In genomic region chr4:110073045-110073845, GRCh38 we compare ENCODE assay signal across 27 cellular contexts.
A peak's percentile ranks its signal among the peaks of the same experiment; 100 is the strongest.
DNase-seq lines count a peak whose midpoint lies in the region; ATAC-seq and TF ChIP-seq lines count a peak whose summit lies in the region.
"Had no signal": no experiment of that assay in that cellular context is flagged by ENCODE, and none has a peak within 500 bp of the region (broad histone marks: within the 10 kb centered on the region; RNA-seq: fewer than 3 reads in every experiment).

No MANE protein-coding gene starts in this region.

- H3K4me3 ChIP-seq in HUES6 (ENCODE audit: low read depth, low read length) (no peak overlapping the region), fibroblast of villous mesenchyme (ENCODE audit: low read depth, low read length) (no peak overlapping the region)
- H3K4me3 ChIP-seq: BLaER1 treated with 17β-estradiol and CSF1 and Interleukin-3, amounts not matched to agents 10 nM and 100 nM; ovary; thoracic aorta had no signal

- DNase-seq in amniotic epithelial cell (ENCODE audit: low read depth) (peak; percentile 92), fibroblast of villous mesenchyme (ENCODE audit: low read depth) (peak; percentile 83), mesothelial cell of epicardium (ENCODE audit: low spot score in 2 of 2, unreplicated experiment in 2 of 2) (no peak), HEK293T (ENCODE audit: extremely low spot score) (no peak), caudate nucleus (lab: John Stamatoyannopoulos, UW) (no peak)
- DNase-seq in activated CD8-positive, alpha-beta memory T cell treated with anti-CD3 and anti-CD28 coated beads for 24 hours: no peak
- DNase-seq: activated CD4-positive, alpha-beta memory T cell treated with anti-CD3 and anti-CD28 coated beads for 36 hours; activated effector memory CD4-positive, alpha-beta T cell treated with Interleukin-2 at 50 U/mL for 16 hours; activated naive CD8-positive, alpha-beta T cell treated with anti-CD3 and anti-CD28 coated beads, Interleukin-2, amount 10 ng/mL, durations not matched to agents 7 days and 5 days; brain microvascular endothelial cell; Caco-2; cortex of kidney; DMS79 treated with DMSO at 0.1 percent for 48 hours; endodermal cell; H9; naive thymus-derived CD8-positive, alpha-beta T cell; NCI-H1092 treated with DMSO at 0.1 percent for 48 hours; NCI-H187 treated with DMSO at 0.1 percent for 48 hours; NCI-H82; ovary; stimulated activated CD4-positive, alpha-beta T cell treated with anti-CD3 and anti-CD28 coated beads, Interleukin-4, amount 100 ng/mL, for 24 hours; stimulated activated naive B cell treated with anti-CD40 and anti-IgM and Interleukin-4, amounts not matched to agents 10 μg/mL and 1 μg/mL and 100 μg/mL, for 72 hours; SW 1271 had no signal

- H3K4me3 Mint-ChIP-seq in mesothelial cell of epicardium: no peak overlapping the region
- H3K4me3 Mint-ChIP-seq: activated CD4-positive, alpha-beta memory T cell treated with anti-CD3 and anti-CD28 coated beads for 36 hours; activated naive CD8-positive, alpha-beta T cell treated with anti-CD3 and anti-CD28 coated beads, Interleukin-2, amount 10 ng/mL, durations not matched to agents 7 days and 5 days; endodermal cell; H9; naive thymus-derived CD8-positive, alpha-beta T cell; stimulated activated naive B cell treated with anti-CD40 and anti-IgM and Interleukin-4, amounts not matched to agents 10 μg/mL and 1 μg/mL and 100 μg/mL, for 72 hours had no signal

- TF ChIP-seq CTCF in fibroblast of villous mesenchyme (IDR thresholded peaks at IDR 0.05; ENCODE audit: insufficient read depth, low read depth, low read length) (no peak), mesothelial cell of epicardium (IDR thresholded peaks at IDR 0.05; ENCODE audit: unreplicated experiment) (no peak)

- H3K27ac ChIP-seq in HUES6 (ENCODE audit: low read depth, low read length): 0 out of 2 replicates have a peak overlapping the region, but pooled peaks have one; percentile 38
- no peak overlapping the region for H3K27ac ChIP-seq in caudate nucleus (ENCODE audit: low read depth, low read length)
- H3K27ac ChIP-seq: BLaER1 treated with 17β-estradiol and CSF1 and Interleukin-3, amounts not matched to agents 10 nM and 100 nM; brain microvascular endothelial cell; ovary; thoracic aorta had no signal

- no peaks in the 10 kb centered on the region for H3K27me3 Mint-ChIP-seq in mesothelial cell of epicardium (ENCODE audit: low read depth)
- H3K27me3 Mint-ChIP-seq: activated CD4-positive, alpha-beta memory T cell treated with anti-CD3 and anti-CD28 coated beads for 36 hours; activated naive CD8-positive, alpha-beta T cell treated with anti-CD3 and anti-CD28 coated beads, Interleukin-2, amount 10 ng/mL, durations not matched to agents 7 days and 5 days; naive thymus-derived CD8-positive, alpha-beta T cell; stimulated activated naive B cell treated with anti-CD40 and anti-IgM and Interleukin-4, amounts not matched to agents 10 μg/mL and 1 μg/mL and 100 μg/mL, for 72 hours had no signal

- H3K9ac ChIP-seq in HUES6 (ENCODE audit: low read length): no peak overlapping the region
- H3K9ac ChIP-seq: BLaER1 treated with 17β-estradiol and CSF1 and Interleukin-3, amounts not matched to agents 10 nM and 100 nM had no signal

- CTCF ChIA-PET in HEK293T (lab: Yijun Ruan, JAX): no interaction called here

- peak overlapping the region; percentile 62 for H3K27ac Mint-ChIP-seq in mesothelial cell of epicardium
- H3K27ac Mint-ChIP-seq: activated CD4-positive, alpha-beta memory T cell treated with anti-CD3 and anti-CD28 coated beads for 36 hours; activated naive CD8-positive, alpha-beta T cell treated with anti-CD3 and anti-CD28 coated beads, Interleukin-2, amount 10 ng/mL, durations not matched to agents 7 days and 5 days; endodermal cell; H9; naive thymus-derived CD8-positive, alpha-beta T cell; stimulated activated naive B cell treated with anti-CD40 and anti-IgM and Interleukin-4, amounts not matched to agents 10 μg/mL and 1 μg/mL and 100 μg/mL, for 72 hours had no signal

- H3K4me1 ChIP-seq in HUES6 (ENCODE audit: control insufficient read depth, insufficient read depth, low read length): peaks cover 17% of the 10 kb centered on the region; the same call in 1 of the 2 replicates
- H3K4me1 ChIP-seq: BLaER1 treated with 17β-estradiol and CSF1 and Interleukin-3, amounts not matched to agents 10 nM and 100 nM; Caco-2 had no signal

- no peak for ATAC-seq in HG02610 (IDR thresholded peaks at IDR 0.05; ENCODE audit: unreplicated experiment)
- ATAC-seq: naive thymus-derived CD8-positive, alpha-beta T cell; stimulated activated naive B cell treated with anti-CD40 and anti-IgM and Interleukin-4, amounts not matched to agents 10 μg/mL and 1 μg/mL and 100 μg/mL, for 72 hours had no signal

- H3K4me1 Mint-ChIP-seq in mesothelial cell of epicardium: peaks cover 15% of the 10 kb centered on the region
- H3K4me1 Mint-ChIP-seq: activated naive CD8-positive, alpha-beta T cell treated with anti-CD3 and anti-CD28 coated beads, Interleukin-2, amount 10 ng/mL, durations not matched to agents 7 days and 5 days; naive thymus-derived CD8-positive, alpha-beta T cell; stimulated activated naive B cell treated with anti-CD40 and anti-IgM and Interleukin-4, amounts not matched to agents 10 μg/mL and 1 μg/mL and 100 μg/mL, for 72 hours had no signal

- H3K36me3 Mint-ChIP-seq in mesothelial cell of epicardium: peaks cover 19% of the 10 kb centered on the region
- H3K36me3 Mint-ChIP-seq: stimulated activated naive B cell treated with anti-CD40 and anti-IgM and Interleukin-4, amounts not matched to agents 10 μg/mL and 1 μg/mL and 100 μg/mL, for 72 hours had no signal

- H3K36me3 ChIP-seq in HUES6 (ENCODE audit: control insufficient read depth, insufficient read depth, low read length): peaks cover 6% of the 10 kb centered on the region; the same call in 1 of the 2 replicates
- H3K36me3 ChIP-seq: brain microvascular endothelial cell, ovary, thoracic aorta had no signal

- peaks cover 13% of the 10 kb centered on the region for H3K9me3 Mint-ChIP-seq in mesothelial cell of epicardium
- H3K9me3 Mint-ChIP-seq: naive thymus-derived CD8-positive, alpha-beta T cell had no signal

- no peaks in the 10 kb centered on the region for H3K27me3 ChIP-seq in HUES6 (ENCODE audit: control insufficient read depth, insufficient read depth, low read length)
- H3K27me3 ChIP-seq: brain microvascular endothelial cell, ovary had no signal

- no peaks in the 10 kb centered on the region for H3K9me3 ChIP-seq in HUES6 (ENCODE audit: control insufficient read depth, insufficient read depth, low read depth, low read length)
- H3K9me3 ChIP-seq: Caco-2, ovary, thoracic aorta had no signal

- POLR2A ChIA-PET in HEK293T (lab: Yijun Ruan, JAX): interaction anchor here (0.8 kb wide), 1 partner anchor 120 kb away, joined by 3 read pairs; no protein-coding TSS in a partner anchor

TF ChIP-seq in HEK293T, 16 proteins besides CTCF, POLR2A, EP300 and RAD21:
- TF ChIP-seq ZNF384 (IDR thresholded peaks at IDR 0.05) (no peak), SP1 (IDR thresholded peaks at IDR 0.05) (no peak), ARNT (IDR thresholded peaks at IDR 0.05) (no peak), ELF4 (IDR thresholded peaks at IDR 0.05) (no peak), BHLHE40 (IDR thresholded peaks at IDR 0.05; ENCODE audit: borderline replicate concordance) (no peak), LEF1 (IDR thresholded peaks at IDR 0.05; ENCODE audit: borderline replicate concordance) (no peak)

Comparison
In these comparisons a context has a peak if more than half of its experiments do, and no peak if none do; other contexts are left out.
1. DNase-seq: peak in amniotic epithelial cell (single experiment) and fibroblast of villous mesenchyme (single experiment); none in mesothelial cell of epicardium (0 of 2), activated CD8-positive, alpha-beta memory T cell treated with anti-CD3 and anti-CD28 coated beads for 24 hours (single experiment), HEK293T (single experiment) and caudate nucleus (0 of 61).